ENCODE assay signal across 27 cellular contexts in genomic region chr12:111099186-111099585, GRCh38.
A peak's percentile ranks its signal among the peaks of the same experiment; 100 is the strongest.
DNase-seq lines count a peak whose midpoint lies in the region; ATAC-seq and TF ChIP-seq lines count a peak whose summit lies in the region.
"Had no signal": no experiment of that assay in that cellular context is flagged by ENCODE, and none has a peak within 500 bp of the region (broad histone marks: within the 10 kb centered on the region; RNA-seq: fewer than 3 reads in every experiment).

No MANE protein-coding gene starts in this region.

- no peak overlapping the region for H3K4me3 Mint-ChIP-seq in activated CD8-positive, alpha-beta T cell treated with anti-CD3 and anti-CD28 coated beads, Interleukin-2, amount 10 ng/mL, durations not matched to agents 7 days and 5 days
- no peak overlapping the region for H3K4me3 Mint-ChIP-seq in activated CD8-positive, alpha-beta T cell treated with anti-CD3 and anti-CD28 coated beads for 36 hours
- H3K4me3 Mint-ChIP-seq in WTC11 (no peak overlapping the region), mesothelial cell of epicardium (no peak overlapping the region), nephron progenitor cell (no peak overlapping the region)
- peak overlapping the region; percentile 6 for H3K4me3 Mint-ChIP-seq in stimulated activated memory B cell treated with anti-CD40 and anti-IgM and Interleukin-4, amounts not matched to agents 10 μg/mL and 1 μg/mL and 100 μg/mL, for 72 hours
- H3K4me3 Mint-ChIP-seq: CD4-positive, alpha-beta T cell; central memory CD8-positive, alpha-beta T cell; neural crest cell; stimulated activated naive CD8-positive, alpha-beta T cell treated with anti-CD3 and anti-CD28 coated beads, Interleukin-15, amount 100 ng/mL, for 72 hours had no signal

- no peaks in the 10 kb centered on the region for H3K9me3 Mint-ChIP-seq in activated CD8-positive, alpha-beta T cell treated with anti-CD3 and anti-CD28 coated beads, Interleukin-2, amount 10 ng/mL, durations not matched to agents 7 days and 5 days (ENCODE audit: insufficient read depth)
- H3K9me3 Mint-ChIP-seq in activated CD8-positive, alpha-beta T cell treated with anti-CD3 and anti-CD28 coated beads for 36 hours = no peaks in the 10 kb centered on the region
- H3K9me3 Mint-ChIP-seq in WTC11 (no peaks in the 10 kb centered on the region), mesothelial cell of epicardium (no peaks in the 10 kb centered on the region), nephron progenitor cell (no peaks in the 10 kb centered on the region)
- no peaks in the 10 kb centered on the region for H3K9me3 Mint-ChIP-seq in stimulated activated memory B cell treated with anti-CD40 and anti-IgM and Interleukin-4, amounts not matched to agents 10 μg/mL and 1 μg/mL and 100 μg/mL, for 72 hours
- H3K9me3 Mint-ChIP-seq: CD4-positive, alpha-beta T cell; central memory CD8-positive, alpha-beta T cell; neural crest cell had no signal

- POLR2A ChIA-PET in activated CD8-positive, alpha-beta T cell treated with anti-CD3 and anti-CD28 coated beads, Interleukin-2, amount 10 ng/mL, durations not matched to agents 7 days and 5 days (lab: Charles Lee) = no interaction called here
- POLR2A ChIA-PET in activated CD8-positive, alpha-beta T cell treated with anti-CD3 and anti-CD28 coated beads for 36 hours (lab: Charles Lee) = interaction anchor here (0.5 to 0.8 kb wide), 2 partner anchors 196 to 1530 kb away, joined by 3 read pairs; no protein-coding TSS in a partner anchor
- POLR2A ChIA-PET in WTC11 (lab: Charles Lee) = no interaction called here

- peaks cover 16% of the 10 kb centered on the region for H3K27me3 Mint-ChIP-seq in activated CD8-positive, alpha-beta T cell treated with anti-CD3 and anti-CD28 coated beads, Interleukin-2, amount 10 ng/mL, durations not matched to agents 7 days and 5 days (ENCODE audit: low read depth)
- no peaks in the 10 kb centered on the region for H3K27me3 Mint-ChIP-seq in activated CD8-positive, alpha-beta T cell treated with anti-CD3 and anti-CD28 coated beads for 36 hours
- H3K27me3 Mint-ChIP-seq in WTC11 (ENCODE audit: low read depth) (no peaks in the 10 kb centered on the region), mesothelial cell of epicardium (ENCODE audit: low read depth) (peaks cover 2% of the 10 kb centered on the region), nephron progenitor cell (ENCODE audit: low read depth, poor library complexity) (peaks cover 9% of the 10 kb centered on the region)
- H3K27me3 Mint-ChIP-seq in stimulated activated memory B cell treated with anti-CD40 and anti-IgM and Interleukin-4, amounts not matched to agents 10 μg/mL and 1 μg/mL and 100 μg/mL, for 72 hours = peaks cover 41% of the 10 kb centered on the region
- H3K27me3 Mint-ChIP-seq: CD4-positive, alpha-beta T cell; stimulated activated naive CD8-positive, alpha-beta T cell treated with anti-CD3 and anti-CD28 coated beads, Interleukin-15, amount 100 ng/mL, for 72 hours had no signal

- no peak overlapping the region for H3K4me3 ChIP-seq in NB4 (ENCODE audit: low read depth, low read length)
- H3K4me3 ChIP-seq: HAP-1, MG63, right atrium auricular region, SK-N-MC, uterus had no signal

- peak overlapping the region; percentile 63 for H3K27ac Mint-ChIP-seq in activated CD8-positive, alpha-beta T cell treated with anti-CD3 and anti-CD28 coated beads, Interleukin-2, amount 10 ng/mL, durations not matched to agents 7 days and 5 days
- H3K27ac Mint-ChIP-seq in activated CD8-positive, alpha-beta T cell treated with anti-CD3 and anti-CD28 coated beads for 36 hours = no peak overlapping the region
- H3K27ac Mint-ChIP-seq in WTC11 (peak overlapping the region; percentile 63), mesothelial cell of epicardium (no peak overlapping the region), nephron progenitor cell (no peak overlapping the region)
- no peak overlapping the region for H3K27ac Mint-ChIP-seq in stimulated activated memory B cell treated with anti-CD40 and anti-IgM and Interleukin-4, amounts not matched to agents 10 μg/mL and 1 μg/mL and 100 μg/mL, for 72 hours
- H3K27ac Mint-ChIP-seq: CD4-positive, alpha-beta T cell had no signal

- CTCF ChIA-PET in activated CD8-positive, alpha-beta T cell treated with anti-CD3 and anti-CD28 coated beads, Interleukin-2, amount 10 ng/mL, durations not matched to agents 7 days and 5 days (lab: Charles Lee) = interaction anchor here (1.6 kb wide), 1 partner anchor 174 kb away, joined by 4 read pairs; no protein-coding TSS in a partner anchor
- CTCF ChIA-PET in activated CD8-positive, alpha-beta T cell treated with anti-CD3 and anti-CD28 coated beads for 36 hours (lab: Charles Lee) = no interaction called here
- CTCF ChIA-PET in WTC11 (lab: Charles Lee) = interaction anchor here (0.9 to 1.2 kb wide), 3 partner anchors 35 to 199 kb away, joined by 3 to 4 read pairs (median 4); no protein-coding TSS in a partner anchor

- H3K36me3 Mint-ChIP-seq in activated CD8-positive, alpha-beta T cell treated with anti-CD3 and anti-CD28 coated beads, Interleukin-2, amount 10 ng/mL, durations not matched to agents 7 days and 5 days (ENCODE audit: low read depth) = no peaks in the 10 kb centered on the region
- H3K36me3 Mint-ChIP-seq in activated CD8-positive, alpha-beta T cell treated with anti-CD3 and anti-CD28 coated beads for 36 hours (ENCODE audit: low read depth) = no peaks in the 10 kb centered on the region
- H3K36me3 Mint-ChIP-seq in WTC11 (no peaks in the 10 kb centered on the region), mesothelial cell of epicardium (no peaks in the 10 kb centered on the region), nephron progenitor cell (ENCODE audit: low read depth) (no peaks in the 10 kb centered on the region)
- no peaks in the 10 kb centered on the region for H3K36me3 Mint-ChIP-seq in stimulated activated memory B cell treated with anti-CD40 and anti-IgM and Interleukin-4, amounts not matched to agents 10 μg/mL and 1 μg/mL and 100 μg/mL, for 72 hours

- DNase-seq in activated CD8-positive, alpha-beta T cell treated with anti-CD3 and anti-CD28 coated beads, Interleukin-2, amount 10 ng/mL, durations not matched to agents 7 days and 5 days = no peak
- no peak for DNase-seq in activated CD8-positive, alpha-beta T cell treated with anti-CD3 and anti-CD28 coated beads for 36 hours
- peak; percentile 61 for DNase-seq in NB4 (ENCODE audit: low read depth)
- no peak for DNase-seq in WTC11 (ENCODE audit: low spot score)
- DNase-seq in mesothelial cell of epicardium (ENCODE audit: low spot score in 2 of 2, unreplicated experiment in 2 of 2) = no peak
- DNase-seq in nephron progenitor cell = no peak
- DNase-seq: 8988T; activated CD4-positive, CD25-positive, alpha-beta regulatory T cell treated with anti-CD3 and anti-CD28 coated beads, Interleukin-2, amount 50 U/mL, for 72 hours; activated gamma-delta T cell; CD4-positive, alpha-beta T cell; glutamatergic neuron; KBM-7; MG63; NCI-H1436; NCI-H345; RPMI8226; small intestine; stimulated activated naive CD8-positive, alpha-beta T cell treated with anti-CD3 and anti-CD28 coated beads, Interleukin-15, amount 100 ng/mL, for 72 hours; uterus had no signal

- intact Hi-C loops in activated CD8-positive, alpha-beta T cell treated with anti-CD3 and anti-CD28 coated beads for 36 hours (cut with micrococcal nuclease) = no loop called here

- ATAC-seq in activated CD8-positive, alpha-beta T cell treated with anti-CD3 and anti-CD28 coated beads, Interleukin-2, amount 10 ng/mL, durations not matched to agents 7 days and 5 days = peak; percentile 33
- no peak for ATAC-seq in activated CD8-positive, alpha-beta T cell treated with anti-CD3 and anti-CD28 coated beads for 36 hours
- ATAC-seq in WTC11 (no peak), GM21825 (IDR thresholded peaks at IDR 0.05; ENCODE audit: unreplicated experiment) (no peak)
- ATAC-seq in stimulated activated memory B cell treated with anti-CD40 and anti-IgM and Interleukin-4, amounts not matched to agents 10 μg/mL and 1 μg/mL and 100 μg/mL, for 72 hours = no peak
- ATAC-seq: left lobe of liver; stimulated activated naive CD8-positive, alpha-beta T cell treated with anti-CD3 and anti-CD28 coated beads, Interleukin-15, amount 100 ng/mL, for 72 hours had no signal

- peaks cover 15% of the 10 kb centered on the region for H3K4me1 Mint-ChIP-seq in activated CD8-positive, alpha-beta T cell treated with anti-CD3 and anti-CD28 coated beads, Interleukin-2, amount 10 ng/mL, durations not matched to agents 7 days and 5 days (ENCODE audit: low read depth)
- H3K4me1 Mint-ChIP-seq in activated CD8-positive, alpha-beta T cell treated with anti-CD3 and anti-CD28 coated beads for 36 hours (ENCODE audit: low read depth) = peaks cover 10% of the 10 kb centered on the region
- H3K4me1 Mint-ChIP-seq in WTC11 = peaks cover 8% of the 10 kb centered on the region; the same call in 1 of the 2 replicates
- peaks cover 20% of the 10 kb centered on the region for H3K4me1 Mint-ChIP-seq in stimulated activated memory B cell treated with anti-CD40 and anti-IgM and Interleukin-4, amounts not matched to agents 10 μg/mL and 1 μg/mL and 100 μg/mL, for 72 hours
- H3K4me1 Mint-ChIP-seq in mesothelial cell of epicardium = no peaks in the 10 kb centered on the region
- peaks cover 14% of the 10 kb centered on the region for H3K4me1 Mint-ChIP-seq in nephron progenitor cell
- H3K4me1 Mint-ChIP-seq: central memory CD8-positive, alpha-beta T cell; neural crest cell had no signal

- no peak for TF ChIP-seq CTCF in activated CD8-positive, alpha-beta T cell treated with anti-CD3 and anti-CD28 coated beads for 36 hours (IDR thresholded peaks at IDR 0.05)
- TF ChIP-seq CTCF in NB4 (IDR thresholded peaks at IDR 0.05; ENCODE audit: low read depth, low read length) (no peak), WTC11 (IDR thresholded peaks at IDR 0.05) (no peak), mesothelial cell of epicardium (IDR thresholded peaks at IDR 0.05; ENCODE audit: unreplicated experiment) (no peak), nephron progenitor cell (IDR thresholded peaks at IDR 0.05) (no peak)

- no peak for TF ChIP-seq POLR2A in NB4 (IDR thresholded peaks at IDR 0.05; ENCODE audit: extremely low read depth, insufficient read length)

TF ChIP-seq in WTC11, 78 proteins besides CTCF, POLR2A, EP300 and RAD21 (continues in another document):
- TF ChIP-seq SMAD4 (CRISPR knock-in tag; IDR thresholded peaks at IDR 0.05) = no peak
- TF ChIP-seq ESRRA (CRISPR knock-in tag; IDR thresholded peaks at IDR 0.05; ENCODE audit: borderline replicate concordance) = no peak

Comparison
In these comparisons a context has a peak if more than half of its experiments do, and no peak if none do; other contexts are left out.
1. H3K27ac Mint-ChIP-seq: peak in activated CD8-positive, alpha-beta T cell treated with anti-CD3 and anti-CD28 coated beads, Interleukin-2, amount 10 ng/mL, durations not matched to agents 7 days and 5 days (single experiment) and WTC11 (single experiment); none in activated CD8-positive, alpha-beta T cell treated with anti-CD3 and anti-CD28 coated beads for 36 hours (single experiment), stimulated activated memory B cell treated with anti-CD40 and anti-IgM and Interleukin-4, amounts not matched to agents 10 μg/mL and 1 μg/mL and 100 μg/mL, for 72 hours (single experiment), mesothelial cell of epicardium (single experiment) and nephron progenitor cell (single experiment).